In the genomic region with DNA sequence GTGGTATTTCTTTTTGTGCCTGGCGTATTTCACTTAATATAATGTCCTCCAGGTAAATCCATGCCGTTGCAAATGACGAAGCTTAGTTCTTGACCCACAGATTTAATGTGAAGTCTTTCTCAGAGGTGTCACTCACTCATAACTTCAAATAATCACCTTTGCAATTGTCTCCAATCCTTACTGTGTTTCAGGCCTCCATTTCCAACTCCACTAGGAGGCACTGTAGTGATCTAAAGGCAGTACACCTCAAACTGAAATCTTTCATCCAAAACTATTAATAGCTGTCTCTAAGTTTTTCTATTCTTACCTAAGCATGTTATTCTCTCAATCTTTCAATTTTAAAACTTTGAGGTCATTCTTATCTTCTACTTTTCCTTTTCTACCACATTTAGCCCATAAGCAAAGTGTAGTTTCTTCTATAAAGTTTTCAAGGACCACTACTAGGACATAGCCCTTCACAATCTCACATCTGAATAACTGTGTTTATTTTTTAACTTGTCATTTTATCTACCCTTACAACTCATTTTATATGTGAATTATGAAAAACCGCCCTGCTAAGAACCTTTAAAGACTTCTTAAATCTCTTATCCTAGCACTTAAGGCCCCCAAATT, we compare ENCODE assay signal across 8 cellular contexts. TPM values are rescaled to one million over a fixed set of nuclear protein-coding genes. Genes with fewer than 3 reads are reported as not detected.
DNase-seq lines count a peak whose midpoint lies in the region; ATAC-seq, FAIRE-seq and TF ChIP-seq lines count a peak whose summit lies in the region.

No MANE protein-coding gene starts in this region.

- no peak for FAIRE-seq in pancreas (lab: Jason Lieb, UNC)

- peak; percentile 25 for DNase-seq in stimulated activated CD4-positive, alpha-beta T cell treated with anti-CD3 and anti-CD28 coated beads, Interleukin-15, amount 100 ng/mL, for 24 hours
- DNase-seq in stimulated activated CD4-positive, alpha-beta T cell treated with anti-CD3 and anti-CD28 coated beads, Interleukin-4, amount 100 ng/mL, for 1 hour, result no peak
- DNase-seq in NCI-H460 (ENCODE audit: extremely low read depth, low read depth), result peak; percentile 19
- peak; percentile 64 for DNase-seq in dermis blood vessel endothelial cell
- DNase-seq in pancreas, result peak in 2 of 6 donors; percentile 22 to 24
- DNase-seq in ovary, result no peak

- H3K4me3 ChIP-seq in pancreas, result no peak overlapping the region
- H3K4me3 ChIP-seq in ovary, result no peak overlapping the region

- no peak for TF ChIP-seq POLR2A in ovary (IDR thresholded peaks at IDR 0.05)

- H3K36me3 ChIP-seq in pancreas (no peaks in the 10 kb centered on the region), ovary (no peaks in the 10 kb centered on the region)

- intact Hi-C loops in pancreas (cut with DNase I), result loop anchor here in 1 of 3 donors (10.0 kb wide), 1 partner anchor 109 kb away; no protein-coding TSS in a partner anchor
- intact Hi-C loops in ovary (cut with DNase I), result no loop called here

- TF ChIP-seq EP300 in ovary (IDR thresholded peaks at IDR 0.05), result no peak

- H3K9me3 ChIP-seq in pancreas (no peaks in the 10 kb centered on the region), ovary (no peaks in the 10 kb centered on the region)

- no peaks in the 10 kb centered on the region for H3K27me3 ChIP-seq in pancreas
- no peaks in the 10 kb centered on the region for H3K27me3 ChIP-seq in ovary

- H3K4me1 ChIP-seq in pancreas, result no peaks in the 10 kb centered on the region
- H3K4me1 ChIP-seq in ovary (ENCODE audit: insufficient read depth), result no peaks in the 10 kb centered on the region

- TF ChIP-seq CTCF in pancreas (IDR thresholded peaks at IDR 0.05) (peak in 3 of 4 donors; percentile 38 to 54 (median 38)), ovary (IDR thresholded peaks at IDR 0.05) (no peak)

- H3K27ac ChIP-seq in pancreas (no peak overlapping the region), ovary (no peak overlapping the region)

- WGBS in pancreas, 2 donors, result 40 to 61% methylated on average over 4 of the region's 4 CpGs
- WGBS in ovary, 3 donors, result 73 to 80% (median 80%) methylated on average over 4 of the region's 4 CpGs

- ATAC-seq in pancreas (peak in 3 of 4 donors; percentile 44 to 63 (median 60)), GM21447 (IDR thresholded peaks at IDR 0.05; ENCODE audit: unreplicated experiment) (no peak), GM18520 (IDR thresholded peaks at IDR 0.05; ENCODE audit: unreplicated experiment) (no peak)

RNA-seq across cellular contexts. Expression of gene FBXO34, which starts 25.5 kb away (rescaled TPM):
- 19.8 and 21.4 TPM in 2 replicates for total RNA-seq in NCI-H460 (2014; rRNA removed; shearing (Covaris generic))
- 24.1 and 28.3 TPM in 2 replicates for polyA plus RNA-seq in NCI-H460 (2014; cell fraction: nucleus; rRNA removed)
- total RNA-seq in dermis blood vessel endothelial cell (25.2 and 25.7 TPM in 2 replicates), pancreas (10 to 100 TPM in 2 of 6 donors, 1 to 10 TPM in 4; 8.2 to 19.7 (median 9.5) TPM), ovary (10 to 100 TPM; 18.1 to 29.8 (median 24.3) TPM)
- polyA plus RNA-seq in pancreas (1 to 10 TPM; 4.6 to 7.3 TPM), ovary (10 to 100 TPM; 11.4 to 17.6 TPM)

RNA-seq across cellular contexts. Expression of gene DLGAP5, which starts 54.4 kb away (rescaled TPM):
- total RNA-seq in NCI-H460 (2014; rRNA removed; shearing (Covaris generic)), result 55.2 and 55.6 TPM in 2 replicates
- polyA plus RNA-seq in NCI-H460 (2014; cell fraction: nucleus; rRNA removed), result 47.6 and 62.3 TPM in 2 replicates
- total RNA-seq in dermis blood vessel endothelial cell (11.6 and 78.0 TPM in 2 replicates), pancreas (under 1 TPM in 4 of 6 donors, not detected in 2; 0.12 to 0.90 (median 0.47) TPM), ovary (under 1 TPM in 3 of 7 donors, not detected in 4; 0.43 to 0.69 (median 0.46) TPM)
- polyA plus RNA-seq in pancreas (not detected), ovary (under 1 TPM; 0.47 to 0.65 TPM)

Comparison
In these comparisons a context has a peak if more than half of its experiments do, and no peak if none do; other contexts are left out.
1. DNase-seq: peak in stimulated activated CD4-positive, alpha-beta T cell treated with anti-CD3 and anti-CD28 coated beads, Interleukin-15, amount 100 ng/mL, for 24 hours (single experiment), NCI-H460 (single experiment) and dermis blood vessel endothelial cell (single experiment); none in stimulated activated CD4-positive, alpha-beta T cell treated with anti-CD3 and anti-CD28 coated beads, Interleukin-4, amount 100 ng/mL, for 1 hour (single experiment) and ovary (0 of 5).
2. ATAC-seq: peak in pancreas (3 of 4); none in GM21447 (single experiment) and GM18520 (single experiment).
3. CTCF ChIP-seq: peak in pancreas (3 of 4); none in ovary (0 of 3).